In the genomic region with DNA sequence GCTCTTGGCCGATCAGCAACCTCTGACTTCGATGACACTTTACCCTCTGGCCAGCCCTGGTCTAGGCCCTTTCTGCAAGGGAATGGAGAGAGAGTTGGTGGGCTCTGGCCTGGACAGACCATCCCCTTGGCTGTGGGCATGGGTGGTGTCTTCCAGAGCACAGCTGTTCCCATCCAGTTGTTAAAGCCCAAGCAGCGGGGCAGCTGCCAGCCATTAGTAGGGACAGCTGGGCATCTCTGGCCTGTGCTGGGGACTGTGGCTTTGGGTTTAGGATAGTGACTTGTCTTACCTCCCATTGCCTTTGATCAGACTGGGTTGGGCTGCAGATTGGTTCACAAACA, we compare ENCODE assay signal across 11 cellular contexts. TPM values are rescaled to one million over a fixed set of nuclear protein-coding genes. Genes with fewer than 3 reads are reported as not detected.
DNase-seq lines count a peak whose midpoint lies in the region; ATAC-seq, FAIRE-seq and TF ChIP-seq lines count a peak whose summit lies in the region.
"Had no signal": no experiment of that assay in that cellular context is flagged by ENCODE, and none has a peak within 500 bp of the region (broad histone marks: within the 10 kb centered on the region; RNA-seq: fewer than 3 reads in every experiment).

No MANE protein-coding gene starts in this region.

- no peaks in the 10 kb centered on the region for H3K9me1 ChIP-seq in keratinocyte (ENCODE audit: control insufficient read depth, extremely low read depth, insufficient read depth, low read length)

- H3K4me3 Mint-ChIP-seq in activated T-cell treated with anti-CD3 and anti-CD28 coated beads, Interleukin-2, amount 50 U/mL, for 24 hours = peak overlapping the region; percentile 85
- peak overlapping the region; percentile 52 for H3K4me3 Mint-ChIP-seq in activated B cell treated with CpG ODN at 0.5 μM for 24 hours

- H3K9me3 ChIP-seq in keratinocyte (ENCODE audit: control insufficient read depth, low read depth, low read length) = no peaks in the 10 kb centered on the region
- H3K9me3 ChIP-seq in stomach smooth muscle (ENCODE audit: control insufficient read depth in 2 of 2, low read length in 2 of 2) = no peaks in the 10 kb centered on the region

- intact Hi-C loops in activated B cell treated with CpG ODN at 0.5 μM for 24 hours (cut with micrococcal nuclease) = loop anchor here (5.0 kb wide), 1 partner anchor 88 kb away; the partner anchor contains the start of gene PANK2

- H3K27ac ChIP-seq in keratinocyte (ENCODE audit: control insufficient read depth, insufficient read depth, low read length) (no peak overlapping the region), stomach smooth muscle (ENCODE audit: low read length) (peak overlapping the region; percentile 55)
- H3K27ac ChIP-seq: C4-2B had no signal

- FAIRE-seq in keratinocyte (lab: Jason Lieb, UNC) = no peak
- FAIRE-seq: endometrium, GM18507 had no signal

- H3K36me3 Mint-ChIP-seq in activated T-cell treated with anti-CD3 and anti-CD28 coated beads, Interleukin-2, amount 50 U/mL, for 24 hours (ENCODE audit: low read depth) = peaks cover 75% of the 10 kb centered on the region
- H3K36me3 Mint-ChIP-seq in activated B cell treated with CpG ODN at 0.5 μM for 24 hours (ENCODE audit: low read depth) = peaks cover 33% of the 10 kb centered on the region

- no peak overlapping the region for H3K9ac ChIP-seq in keratinocyte (ENCODE audit: control insufficient read depth, extremely low read depth, insufficient read depth, low read length)
- H3K9ac ChIP-seq in stomach smooth muscle (ENCODE audit: low read length in 2 of 2) = no peak overlapping the region

- H3K79me2 ChIP-seq in keratinocyte (ENCODE audit: control insufficient read depth, insufficient read depth, low read length) = peaks cover 32% of the 10 kb centered on the region

- no peak for DNase-seq in activated T-cell treated with anti-CD3 and anti-CD28 coated beads, Interleukin-2, amount 50 U/mL, for 24 hours
- DNase-seq in activated T-cell treated with anti-CD3 and anti-CD28 coated beads, Interleukin-2, amount 50 U/mL, for 48 hours = no peak
- DNase-seq in activated B cell treated with CpG ODN at 0.5 μM for 24 hours (no peak), keratinocyte (ENCODE audit: low read depth, low spot score) (no peak), UCSD-AML1 (lab: John Stamatoyannopoulos, UW; ENCODE audit: unreplicated experiment) (no peak), GF-D8 (lab: John Stamatoyannopoulos, UW) (no peak)

- no peak overlapping the region for H2AFZ ChIP-seq in keratinocyte (ENCODE audit: control insufficient read depth, low read length)

- POLR2A ChIA-PET in activated B cell treated with CpG ODN at 0.5 μM for 24 hours (lab: Charles Lee) = interaction anchor here (0.9 to 2.9 kb wide), 6 partner anchors 12 to 46 kb away, joined by 3 to 17 read pairs (median 6); partner anchors contain the start of genes AP5S1 and CENPB

- no peak for ATAC-seq in activated B cell treated with CpG ODN at 0.5 μM for 24 hours (ENCODE audit: low read depth)
- no peak for ATAC-seq in HG03280 (IDR thresholded peaks at IDR 0.05; ENCODE audit: unreplicated experiment)

- H3K4me1 Mint-ChIP-seq in activated T-cell treated with anti-CD3 and anti-CD28 coated beads, Interleukin-2, amount 50 U/mL, for 24 hours (ENCODE audit: low read depth) = peaks cover 76% of the 10 kb centered on the region
- peaks cover 74% of the 10 kb centered on the region for H3K4me1 Mint-ChIP-seq in activated B cell treated with CpG ODN at 0.5 μM for 24 hours

- dilution Hi-C loops in keratinocyte (cut with MboI; ENCODE audit: extremely low pct_ligation_motif_present, low sequenced_read_pairs) = no loop called here

- H3K36me3 ChIP-seq in keratinocyte (ENCODE audit: control insufficient read depth in 2 of 2, extremely low read depth in 1 of 2, insufficient read depth in 2 of 2, low read length in 2 of 2) = peaks cover 33 to 57% of the 10 kb centered on the region in 2 experiments
- H3K36me3 ChIP-seq in stomach smooth muscle (ENCODE audit: control insufficient read depth in 2 of 2, insufficient read depth in 2 of 2, low read length in 2 of 2) = peaks cover 35 to 37% of the 10 kb centered on the region in 2 donors

- no peaks in the 10 kb centered on the region for H3K9me3 Mint-ChIP-seq in activated T-cell treated with anti-CD3 and anti-CD28 coated beads, Interleukin-2, amount 50 U/mL, for 24 hours
- H3K9me3 Mint-ChIP-seq in activated B cell treated with CpG ODN at 0.5 μM for 24 hours = no peaks in the 10 kb centered on the region

- CTCF ChIA-PET in activated B cell treated with CpG ODN at 0.5 μM for 24 hours (lab: Charles Lee) = interaction anchor here (2.7 kb wide), 1 partner anchor 21 kb away, joined by 12 read pairs; the partner anchor contains the start of gene AP5S1

- H3K4me3 ChIP-seq in keratinocyte (ENCODE audit: control insufficient read depth in 2 of 3, extremely low read depth in 1 of 3, insufficient read depth in 2 of 3, low read depth in 1 of 3, low read length in 3 of 3) (no peak overlapping the region), stomach smooth muscle (ENCODE audit: low read length in 2 of 2) (no peak overlapping the region)

- H3K4me2 ChIP-seq in keratinocyte (ENCODE audit: control insufficient read depth, extremely low read depth, insufficient read depth, low read depth, low read length) = peak overlapping the region; percentile 3

- peaks cover 62% of the 10 kb centered on the region for H3K4me1 ChIP-seq in keratinocyte (ENCODE audit: control insufficient read depth, extremely low read depth, insufficient read depth, low read length)
- H3K4me1 ChIP-seq in stomach smooth muscle (ENCODE audit: control insufficient read depth, insufficient read depth, low read length) = peaks cover 55% of the 10 kb centered on the region

- no peaks in the 10 kb centered on the region for H3K27me3 Mint-ChIP-seq in activated T-cell treated with anti-CD3 and anti-CD28 coated beads, Interleukin-2, amount 50 U/mL, for 24 hours
- no peaks in the 10 kb centered on the region for H3K27me3 Mint-ChIP-seq in activated B cell treated with CpG ODN at 0.5 μM for 24 hours

- H4K20me1 ChIP-seq in keratinocyte (ENCODE audit: control insufficient read depth, extremely low read depth, insufficient read depth, low read length) = no peaks in the 10 kb centered on the region

- H3K27ac Mint-ChIP-seq in activated T-cell treated with anti-CD3 and anti-CD28 coated beads, Interleukin-2, amount 50 U/mL, for 24 hours = peak overlapping the region; percentile 97
- peak overlapping the region; percentile 93 for H3K27ac Mint-ChIP-seq in activated B cell treated with CpG ODN at 0.5 μM for 24 hours

- no peak for TF ChIP-seq CTCF in activated B cell treated with CpG ODN at 0.5 μM for 24 hours (IDR thresholded peaks at IDR 0.05)
- no peak for TF ChIP-seq CTCF in keratinocyte (optimal IDR thresholded peaks at IDR 0.05 in 1 of 3, IDR thresholded peaks at IDR 0.05 in 1 of 3, conservative IDR thresholded peaks at IDR 0.05 in 1 of 3; ENCODE audit: extremely low read depth in 1 of 3, insufficient read depth in 2 of 3, low read length in 3 of 3)

- H3K27me3 ChIP-seq in keratinocyte (ENCODE audit: control insufficient read depth, extremely low read depth, insufficient read depth, low read length) (no peaks in the 10 kb centered on the region), stomach smooth muscle (ENCODE audit: control insufficient read depth in 1 of 2, insufficient read depth in 2 of 2, low read length in 2 of 2) (no peaks in the 10 kb centered on the region)

RNA-seq across cellular contexts. Expression of gene CDC25B, which starts 2.8 kb away (rescaled TPM):
- 21.6 and 24.3 TPM in 2 replicates for total RNA-seq in activated B cell treated with CpG ODN at 0.5 μM for 24 hours
- polyA plus RNA-seq in keratinocyte = 15.0 to 41.5 TPM (median 23.5 TPM) in 3 replicates
- polyA plus RNA-seq in keratinocyte (2011; ENCODE audit: low read depth) = 35.9 TPM
- polyA plus RNA-seq in keratinocyte (2011; cell fraction: cytosol; rRNA removed) = 31.9 and 57.1 TPM in 2 replicates
- 89.9 and 117 TPM in 2 replicates for polyA plus RNA-seq in keratinocyte (2011; cell fraction: nucleus; rRNA removed)
- 14.3 and 38.5 TPM in 2 replicates for polyA plus RNA-seq in keratinocyte (2012; ENCODE audit: low replicate concordance)
- 19.1 to 77.3 TPM (median 28.9 TPM) in 3 replicates for polyA minus RNA-seq in keratinocyte
- polyA minus RNA-seq in keratinocyte (2011; cell fraction: cytosol; rRNA and poly(A)+ RNA removed) = 34.5 TPM
- polyA minus RNA-seq in keratinocyte (2011; cell fraction: nucleus; rRNA and poly(A)+ RNA removed) = 18.8 and 36.4 TPM in 2 replicates

RNA-seq across cellular contexts. Expression of gene CENPB, which starts 12.3 kb away (rescaled TPM):
- total RNA-seq in activated B cell treated with CpG ODN at 0.5 μM for 24 hours = 50.1 and 51.7 TPM in 2 replicates
- polyA plus RNA-seq in keratinocyte = 18.1 to 22.3 TPM (median 22.0 TPM) in 3 replicates
- polyA plus RNA-seq in keratinocyte (2011; ENCODE audit: low read depth) = 20.5 TPM
- polyA plus RNA-seq in keratinocyte (2011; cell fraction: cytosol; rRNA removed) = 14.2 and 31.9 TPM in 2 replicates
- polyA plus RNA-seq in keratinocyte (2011; cell fraction: nucleus; rRNA removed) = 19.2 and 26.9 TPM in 2 replicates
- polyA plus RNA-seq in keratinocyte (2012; ENCODE audit: low replicate concordance) = 19.4 and 51.1 TPM in 2 replicates
- polyA minus RNA-seq in keratinocyte = 19.1 to 48.1 TPM (median 20.0 TPM) in 3 replicates
- polyA minus RNA-seq in keratinocyte (2011; cell fraction: cytosol; rRNA and poly(A)+ RNA removed) = 59.7 TPM
- 16.1 and 19.6 TPM in 2 replicates for polyA minus RNA-seq in keratinocyte (2011; cell fraction: nucleus; rRNA and poly(A)+ RNA removed)

RNA-seq across cellular contexts. Expression of gene SPEF1, which starts 17.6 kb away (rescaled TPM):
- total RNA-seq in activated B cell treated with CpG ODN at 0.5 μM for 24 hours = not detected in 2 replicates
- polyA plus RNA-seq in keratinocyte = 0.06 to 0.09 TPM (median 0.07 TPM) in 3 replicates
- polyA plus RNA-seq in keratinocyte (2011; ENCODE audit: low read depth) = not detected
- 0.06 TPM in 1 of 2 replicates, not detected in the other for polyA plus RNA-seq in keratinocyte (2011; cell fraction: cytosol; rRNA removed)
- 0.15 TPM in 2 replicates for polyA plus RNA-seq in keratinocyte (2011; cell fraction: nucleus; rRNA removed)
- polyA plus RNA-seq in keratinocyte (2012; ENCODE audit: low replicate concordance) = not detected in 2 replicates
- polyA minus RNA-seq in keratinocyte = not detected in 3 replicates
- not detected for polyA minus RNA-seq in keratinocyte (2011; cell fraction: cytosol; rRNA and poly(A)+ RNA removed)
- polyA minus RNA-seq in keratinocyte (2011; cell fraction: nucleus; rRNA and poly(A)+ RNA removed) = not detected in 2 replicates

RNA-seq across cellular contexts. Expression of gene AP5S1, which starts 21.5 kb away (rescaled TPM):
- 13.4 and 13.5 TPM in 2 replicates for total RNA-seq in activated B cell treated with CpG ODN at 0.5 μM for 24 hours
- polyA plus RNA-seq in keratinocyte = 4.3 to 9.0 TPM (median 5.2 TPM) in 3 replicates
- polyA plus RNA-seq in keratinocyte (2011; ENCODE audit: low read depth) = 0.51 TPM
- polyA plus RNA-seq in keratinocyte (2011; cell fraction: cytosol; rRNA removed) = 4.2 and 7.7 TPM in 2 replicates
- 4.5 and 6.2 TPM in 2 replicates for polyA plus RNA-seq in keratinocyte (2011; cell fraction: nucleus; rRNA removed)
- polyA plus RNA-seq in keratinocyte (2012; ENCODE audit: low replicate concordance) = 3.2 and 9.7 TPM in 2 replicates
- 5.6 to 13.5 TPM (median 6.1 TPM) in 3 replicates for polyA minus RNA-seq in keratinocyte
- polyA minus RNA-seq in keratinocyte (2011; cell fraction: cytosol; rRNA and poly(A)+ RNA removed) = 9.8 TPM
- 5.9 and 7.0 TPM in 2 replicates for polyA minus RNA-seq in keratinocyte (2011; cell fraction: nucleus; rRNA and poly(A)+ RNA removed)

RNA-seq across cellular contexts. Expression of gene ADISSP, which starts 31.3 kb away (rescaled TPM):
- 29.9 and 31.1 TPM in 2 replicates for total RNA-seq in activated B cell treated with CpG ODN at 0.5 μM for 24 hours
- 25.8 to 44.3 TPM (median 28.2 TPM) in 3 replicates for polyA plus RNA-seq in keratinocyte
- 4.8 TPM for polyA plus RNA-seq in keratinocyte (2011; ENCODE audit: low read depth)
- polyA plus RNA-seq in keratinocyte (2011; cell fraction: cytosol; rRNA removed) = 27.4 and 60.1 TPM in 2 replicates
- polyA plus RNA-seq in keratinocyte (2011; cell fraction: nucleus; rRNA removed) = 14.8 and 21.0 TPM in 2 replicates
- polyA plus RNA-seq in keratinocyte (2012; ENCODE audit: low replicate concordance) = 14.3 and 54.5 TPM in 2 replicates
- 20.5 to 76.6 TPM (median 31.1 TPM) in 3 replicates for polyA minus RNA-seq in keratinocyte
- 90.0 TPM for polyA minus RNA-seq in keratinocyte (2011; cell fraction: cytosol; rRNA and poly(A)+ RNA removed)
- 10.8 and 13.0 TPM in 2 replicates for polyA minus RNA-seq in keratinocyte (2011; cell fraction: nucleus; rRNA and poly(A)+ RNA removed)
